8 cellular contexts compared by ENCODE assay signal in genomic region chr4:183797445-183798248, GRCh38.
A peak's percentile ranks its signal among the peaks of the same experiment; 100 is the strongest.
DNase-seq lines count a peak whose midpoint lies in the region; ATAC-seq and TF ChIP-seq lines count a peak whose summit lies in the region.

No MANE protein-coding gene starts in this region.

- no peak for ATAC-seq in GM21786 (IDR thresholded peaks at IDR 0.05; ENCODE audit: unreplicated experiment)
- no peak for ATAC-seq in GM21619 (IDR thresholded peaks at IDR 0.05; ENCODE audit: unreplicated experiment)

- H3K79me2 ChIP-seq in parathyroid adenoma, result no peaks in the 10 kb centered on the region

- TF ChIP-seq CTCF in WERI-Rb-1 (IDR thresholded peaks at IDR 0.05; ENCODE audit: low read depth, low read length) (0 out of 2 replicates have a peak, but pooled peaks have one; percentile 2), parathyroid adenoma (IDR thresholded peaks at IDR 0.05) (no peak)

- peak; percentile 28 to 64 (median 64) for DNase-seq in NCI-H1417 (lab: John Stamatoyannopoulos, UW)
- DNase-seq in NCI-H1417 treated with DMSO at 0.1 percent for 48 hours (lab: John Stamatoyannopoulos, UW), result no peak
- peak; percentile 71 for DNase-seq in WERI-Rb-1
- peak in 31 of 42 donors; percentile 10 to 67 (median 40) for DNase-seq in head of caudate nucleus
- DNase-seq in RKO (ENCODE audit: low spot score), result no peak

- H3K4me1 ChIP-seq in parathyroid adenoma, result peaks cover 3% of the 10 kb centered on the region

- H3K27ac ChIP-seq in WERI-Rb-1 (no peak overlapping the region), parathyroid adenoma (peak overlapping the region; percentile 75)

- H3K4me3 ChIP-seq in WERI-Rb-1 (ENCODE audit: low read depth, low read length) (peak overlapping the region; percentile 69), parathyroid adenoma (ENCODE audit: low read depth, low read length) (peak overlapping the region; percentile 63)

- H3K9me3 ChIP-seq in WERI-Rb-1 (ENCODE audit: severe bottlenecking) (peaks cover 17% of the 10 kb centered on the region), parathyroid adenoma (ENCODE audit: control insufficient read depth, low read length) (no peaks in the 10 kb centered on the region)

- no peak overlapping the region for H3K9ac ChIP-seq in parathyroid adenoma

- H3K27me3 ChIP-seq in WERI-Rb-1 (ENCODE audit: insufficient read depth, low read depth, severe bottlenecking) (peaks cover 9% of the 10 kb centered on the region), parathyroid adenoma (ENCODE audit: control insufficient read depth, insufficient read depth, low read length) (no peaks in the 10 kb centered on the region)

- intact Hi-C loops in head of caudate nucleus (cut with DNase I), result no loop called here

- peak overlapping the region; percentile 91 for H2AFZ ChIP-seq in parathyroid adenoma

- H3K36me3 ChIP-seq in WERI-Rb-1, result no peaks in the 10 kb centered on the region
- H3K36me3 ChIP-seq in parathyroid adenoma (ENCODE audit: control insufficient read depth, insufficient read depth, low read length), result no peaks in the 10 kb centered on the region

- peak overlapping the region; percentile 74 for H3K4me2 ChIP-seq in parathyroid adenoma (ENCODE audit: low read length)

Comparison
In these comparisons a context has a peak if more than half of its experiments do, and no peak if none do; other contexts are left out.
1. DNase-seq: peak in NCI-H1417 (3 of 3), WERI-Rb-1 (single experiment) and head of caudate nucleus (31 of 42); none in NCI-H1417 treated with DMSO at 0.1 percent for 48 hours (single experiment) and RKO (single experiment).